26 cellular contexts compared by ENCODE assay signal in the genomic region with DNA sequence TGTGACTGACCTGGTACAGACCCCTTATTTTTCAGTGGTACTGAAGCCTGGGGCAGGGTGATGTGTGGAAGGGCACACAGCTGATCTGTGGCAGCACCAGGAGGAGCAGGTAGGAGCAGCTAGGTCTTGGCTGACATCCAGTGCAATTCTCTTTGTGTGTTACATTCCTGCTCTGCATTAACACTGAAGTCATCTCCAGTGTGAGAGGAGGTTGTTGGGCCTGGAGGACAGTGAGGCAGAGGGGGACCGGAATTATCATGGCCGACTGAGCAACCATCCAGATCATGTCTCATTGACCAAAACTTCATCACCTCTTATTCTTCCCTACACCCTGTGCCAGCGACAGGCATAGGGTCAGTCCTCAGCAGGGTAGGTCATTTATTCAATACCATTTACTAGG. TPM values are rescaled to one million over a fixed set of nuclear protein-coding genes. Genes with fewer than 3 reads are reported as not detected.
DNase-seq lines count a peak whose midpoint lies in the region; ATAC-seq, FAIRE-seq and TF ChIP-seq lines count a peak whose summit lies in the region.
"Had no signal": no experiment of that assay in that cellular context is flagged by ENCODE, and none has a peak within 500 bp of the region (broad histone marks: within the 10 kb centered on the region; RNA-seq: fewer than 3 reads in every experiment).

No MANE protein-coding gene starts in this region.

- CTCF ChIA-PET in MCF 10A (lab: Yijun Ruan, JAX), result interaction anchor here (0.6 to 7.1 kb wide), 6 partner anchors 26 to 215 kb away, joined by 3 to 54 read pairs (median 6); partner anchors contain the start of gene FCRL6

- intact Hi-C loops in MCF 10A (cut with micrococcal nuclease), result no loop called here
- intact Hi-C loops in breast epithelium (cut with DNase I; ENCODE audit: low total_unique reads), result no loop called here
- intact Hi-C loops in upper lobe of right lung (cut with DNase I), result no loop called here

- H3K36me3 Mint-ChIP-seq in MCF 10A (ENCODE audit: insufficient read depth, unreplicated experiment) (no peaks in the 10 kb centered on the region), astrocyte (ENCODE audit: low read depth, unreplicated experiment) (no peaks in the 10 kb centered on the region)

- H3K4me3 Mint-ChIP-seq in MCF 10A (ENCODE audit: unreplicated experiment) (no peak overlapping the region), astrocyte (ENCODE audit: unreplicated experiment) (no peak overlapping the region)
- H3K4me3 Mint-ChIP-seq: neural crest cell had no signal

- TF ChIP-seq CTCF in MCF 10A (IDR thresholded peaks at IDR 0.05; ENCODE audit: unreplicated experiment), result no peak
- no peak for TF ChIP-seq CTCF in breast epithelium (IDR thresholded peaks at IDR 0.05)
- TF ChIP-seq CTCF in astrocyte (IDR thresholded peaks at IDR 0.05; ENCODE audit: insufficient read depth, low read depth, low read length), result no peak
- no peak for TF ChIP-seq CTCF in upper lobe of right lung (IDR thresholded peaks at IDR 0.05)

- H3K27me3 ChIP-seq in breast epithelium, result peaks cover 0 to 4% of the 10 kb centered on the region in 2 donors
- peaks cover 5% of the 10 kb centered on the region for H3K27me3 ChIP-seq in astrocyte (ENCODE audit: insufficient read depth, low read length)
- no peaks in the 10 kb centered on the region for H3K27me3 ChIP-seq in upper lobe of right lung
- H3K27me3 ChIP-seq: adrenal gland, cardiac muscle cell had no signal

- H3K27ac ChIP-seq in breast epithelium (no peak overlapping the region), astrocyte (ENCODE audit: low read depth, low read length) (no peak overlapping the region), upper lobe of right lung (no peak overlapping the region)
- H3K27ac ChIP-seq: cardiac muscle cell, gastroesophageal sphincter had no signal

- no peaks in the 10 kb centered on the region for H4K20me1 ChIP-seq in astrocyte (ENCODE audit: insufficient read depth, low read length)

- H3K4me1 ChIP-seq in breast epithelium (no peaks in the 10 kb centered on the region), astrocyte (ENCODE audit: insufficient read depth, low read length) (peaks cover 3% of the 10 kb centered on the region), upper lobe of right lung (peaks cover 29% of the 10 kb centered on the region)
- H3K4me1 ChIP-seq: gastroesophageal sphincter had no signal

- H3K4me1 Mint-ChIP-seq in MCF 10A (ENCODE audit: insufficient read depth, unreplicated experiment) (peaks cover 5% of the 10 kb centered on the region), astrocyte (ENCODE audit: low read depth, unreplicated experiment) (peaks cover 58% of the 10 kb centered on the region)

- peaks cover under 1% of the 10 kb centered on the region for H3K27me3 Mint-ChIP-seq in MCF 10A (ENCODE audit: insufficient read depth, unreplicated experiment)
- peaks cover 7% of the 10 kb centered on the region for H3K27me3 Mint-ChIP-seq in astrocyte (ENCODE audit: low read depth, unreplicated experiment)

- DNase-seq in MCF 10A (ENCODE audit: unreplicated experiment) (peak; percentile 21), breast epithelium (ENCODE audit: low spot score in 2 of 2) (no peak), astrocyte (ENCODE audit: low read depth) (no peak), kidney tubule cell (ENCODE audit: low spot score) (peak; percentile 85), upper lobe of right lung (no peak), NCI-H2227 (lab: John Stamatoyannopoulos, UW; ENCODE audit: unreplicated experiment) (no peak), AG08396 (ENCODE audit: low spot score) (no peak)
- DNase-seq: activated CD8-positive, alpha-beta memory T cell treated with anti-CD3 and anti-CD28 coated beads, Interleukin-2, amount 10 ng/mL, durations not matched to agents 7 days and 5 days; adrenal gland; DND-41; H7; KBM-7; NCI-H1930; NCI-H510A treated with DMSO at 0.1 percent for 48 hours; Right ventricle myocardium superior; stimulated activated CD4-positive, alpha-beta T cell treated with anti-CD3 and anti-CD28 coated beads, Interleukin-4, amount 100 ng/mL, for 24 hours; trophoblast cell had no signal

- H3K9ac ChIP-seq in astrocyte (ENCODE audit: low read length), result no peak overlapping the region

- no peak overlapping the region for H3K4me2 ChIP-seq in astrocyte (ENCODE audit: low read length)

- H3K79me2 ChIP-seq in astrocyte (ENCODE audit: insufficient read depth, low read length), result no peaks in the 10 kb centered on the region

- no peaks in the 10 kb centered on the region for H3K9me3 ChIP-seq in breast epithelium
- no peaks in the 10 kb centered on the region for H3K9me3 ChIP-seq in astrocyte (ENCODE audit: insufficient read depth, low read depth, low read length)
- H3K9me3 ChIP-seq in upper lobe of right lung, result no peaks in the 10 kb centered on the region
- H3K9me3 ChIP-seq: adrenal gland, gastroesophageal sphincter had no signal

- H3K4me3 ChIP-seq in breast epithelium (no peak overlapping the region), astrocyte (ENCODE audit: insufficient read depth, low read depth, low read length) (no peak overlapping the region), upper lobe of right lung (peak overlapping the region; percentile 37)
- H3K4me3 ChIP-seq: adrenal gland, cardiac muscle cell, gastroesophageal sphincter had no signal

- H3K36me3 ChIP-seq in breast epithelium, result no peaks in the 10 kb centered on the region
- no peaks in the 10 kb centered on the region for H3K36me3 ChIP-seq in astrocyte (ENCODE audit: insufficient read depth, low read length)
- H3K36me3 ChIP-seq in upper lobe of right lung, result peaks cover 4% of the 10 kb centered on the region
- H3K36me3 ChIP-seq: adrenal gland, cardiac muscle cell, gastroesophageal sphincter had no signal

- ATAC-seq in upper lobe of right lung, result no peak
- ATAC-seq in HG03175 (IDR thresholded peaks at IDR 0.05; ENCODE audit: unreplicated experiment), result no peak
- ATAC-seq: gastroesophageal sphincter; stimulated activated naive CD8-positive, alpha-beta T cell treated with anti-CD3 and anti-CD28 coated beads, Interleukin-15, amount 100 ng/mL, for 72 hours had no signal

- H2AFZ ChIP-seq in astrocyte (ENCODE audit: low read depth, low read length), result no peak overlapping the region

- no peaks in the 10 kb centered on the region for H3K9me3 Mint-ChIP-seq in MCF 10A (ENCODE audit: unreplicated experiment)
- no peaks in the 10 kb centered on the region for H3K9me3 Mint-ChIP-seq in astrocyte (ENCODE audit: unreplicated experiment)
- H3K9me3 Mint-ChIP-seq: activated T-helper 2 cell treated with anti-CD3 and anti-CD28 coated beads, Interferon-gamma antibody, Interleukin-2, Interleukin-4, amounts not matched to agents 10 μg/mL and 5 μg/mL and 100 μg/mL, durations not matched to agents 14 hours and 24 hours and 36 hours; neural crest cell; stimulated activated naive CD8-positive, alpha-beta T cell treated with anti-CD3 and anti-CD28 coated beads, Interleukin-15, amount 100 ng/mL, for 72 hours had no signal

- FAIRE-seq in astrocyte (lab: Jason Lieb, UNC), result no peak
- FAIRE-seq: TTC549 had no signal

- POLR2A ChIA-PET in MCF 10A (lab: Yijun Ruan, JAX), result no interaction called here

- TF ChIP-seq POLR2A in breast epithelium (IDR thresholded peaks at IDR 0.05), result no peak

- H3K27ac Mint-ChIP-seq in MCF 10A (ENCODE audit: low read depth, unreplicated experiment) (no peak overlapping the region), astrocyte (ENCODE audit: unreplicated experiment) (peak overlapping the region; percentile 62)
- H3K27ac Mint-ChIP-seq: activated T-helper 2 cell treated with anti-CD3 and anti-CD28 coated beads, Interferon-gamma antibody, Interleukin-2, Interleukin-4, amounts not matched to agents 10 μg/mL and 5 μg/mL and 100 μg/mL, durations not matched to agents 14 hours and 24 hours and 36 hours; progenitor cell of endocrine pancreas had no signal

- no TSS peak for BruUV-seq in MCF 10A (replicated peaks; lab: Mats Ljungman, UMichigan)

RNA-seq across cellular contexts. Expression of gene SLAMF8, which starts 1.5 kb away (rescaled TPM):
- not detected in 2 replicates for total RNA-seq in MCF 10A (2022)
- total RNA-seq in breast epithelium, result 10 to 100 TPM in 2 of 3 donors, 1 to 10 TPM in 1; 2.3 to 15.4 (median 12.3) TPM
- total RNA-seq in astrocyte, result 1.7 and 3.6 TPM in 2 replicates
- total RNA-seq in upper lobe of right lung, result 34.6 TPM
- total RNA-seq: cardiac muscle cell, H7, neural crest cell, progenitor cell of endocrine pancreas had no signal

RNA-seq across cellular contexts. Expression of gene FCRL6, which starts 26.0 kb away (rescaled TPM):
- total RNA-seq in MCF 10A (2022) (not detected in 2 replicates), breast epithelium (1 to 10 TPM in 1 of 3 donors, under 1 TPM in 2; 0.80 to 2.8 (median 0.98) TPM), astrocyte (not detected in 2 replicates), upper lobe of right lung (3.2 TPM)
- total RNA-seq: activated T-helper 2 cell treated with anti-CD3 and anti-CD28 coated beads, Interferon-gamma antibody, Interleukin-2, Interleukin-4, amounts not matched to agents 10 μg/mL and 5 μg/mL and 100 μg/mL, durations not matched to agents 14 hours and 24 hours and 36 hours; cardiac muscle cell; H7; neural crest cell; progenitor cell of endocrine pancreas; skeletal muscle tissue had no signal

RNA-seq across cellular contexts. Expression of gene VSIG8, which starts 34.3 kb away (rescaled TPM):
- not detected in 2 replicates for total RNA-seq in MCF 10A (2022)
- under 1 TPM in 2 of 3 donors, not detected in 1; 0.15 to 0.16 TPM for total RNA-seq in breast epithelium
- not detected in 2 replicates for total RNA-seq in astrocyte
- total RNA-seq in upper lobe of right lung, result not detected
- total RNA-seq: activated CD8-positive, alpha-beta memory T cell treated with anti-CD3 and anti-CD28 coated beads, Interleukin-2, amount 10 ng/mL, durations not matched to agents 7 days and 5 days; activated T-helper 2 cell treated with anti-CD3 and anti-CD28 coated beads, Interferon-gamma antibody, Interleukin-2, Interleukin-4, amounts not matched to agents 10 μg/mL and 5 μg/mL and 100 μg/mL, durations not matched to agents 14 hours and 24 hours and 36 hours; cardiac muscle cell; gastroesophageal sphincter; H7; neural crest cell; progenitor cell of endocrine pancreas; Right ventricle myocardium superior; skeletal muscle tissue had no signal

RNA-seq across cellular contexts. Expression of gene DUSP23, which starts 47.4 kb away (rescaled TPM):
- total RNA-seq in MCF 10A (2022), result 119 and 178 TPM in 2 replicates
- 100 to 1,000 TPM in 2 of 3 donors, 10 to 100 TPM in 1; 92.7 to 187 (median 147) TPM for total RNA-seq in breast epithelium
- total RNA-seq in astrocyte, result 30.1 and 33.0 TPM in 2 replicates
- 71.1 TPM for total RNA-seq in upper lobe of right lung

Comparison
In these comparisons a context has a peak if more than half of its experiments do, and no peak if none do; other contexts are left out.
1. DNase-seq: peak in MCF 10A (single experiment) and kidney tubule cell (single experiment); none in breast epithelium (0 of 2), astrocyte (single experiment), upper lobe of right lung (single experiment), NCI-H2227 (single experiment) and AG08396 (single experiment).